ENCODE assay signal across 8 cellular contexts in the genomic region with DNA sequence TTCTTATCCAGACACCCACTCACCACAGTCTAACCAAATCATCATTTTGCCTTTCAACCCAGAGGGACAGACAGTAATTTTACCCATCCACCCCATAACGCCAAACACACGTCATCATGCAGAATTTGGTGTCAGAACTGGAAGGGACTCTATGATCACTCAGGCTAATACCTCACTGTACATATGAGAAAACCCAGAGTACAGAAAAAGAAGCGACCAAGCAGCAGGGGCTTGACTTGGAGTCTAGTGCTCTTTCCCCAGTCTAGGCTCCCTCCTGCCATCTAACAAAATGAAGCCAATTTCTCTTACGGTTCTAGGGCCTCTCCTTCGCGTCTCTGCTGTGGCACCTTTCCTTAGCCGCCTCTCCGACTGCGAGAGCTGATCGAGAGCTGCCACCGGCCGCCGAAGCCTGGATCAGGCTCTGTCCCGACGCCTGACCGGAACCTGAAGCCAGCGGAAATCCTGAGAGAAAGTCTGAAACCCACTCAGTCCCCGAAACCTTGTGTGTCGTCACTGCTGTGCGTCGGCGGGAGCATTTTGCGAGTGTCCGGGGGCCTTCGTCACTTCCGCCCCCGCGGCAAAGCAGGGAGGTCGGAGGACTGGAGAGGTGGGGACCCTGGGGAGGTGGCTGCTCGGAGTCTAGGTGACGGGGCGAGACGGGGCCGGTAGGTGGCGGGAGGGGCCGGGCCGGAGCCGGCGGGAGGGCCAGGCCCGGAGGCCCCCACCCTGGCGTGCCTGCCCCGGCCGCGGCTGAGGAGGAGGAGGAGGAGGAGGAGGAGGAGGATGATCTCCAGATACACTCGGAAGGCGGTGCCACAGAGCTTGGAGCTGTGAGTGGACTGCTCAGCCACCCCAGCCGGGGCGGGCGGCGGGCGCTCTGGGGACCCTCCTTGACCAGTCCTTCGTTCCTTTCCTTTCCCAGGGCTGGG. TPM values are rescaled to one million over a fixed set of nuclear protein-coding genes. Genes with fewer than 3 reads are reported as not detected.
DNase-seq lines count a peak whose midpoint lies in the region; ATAC-seq and TF ChIP-seq lines count a peak whose summit lies in the region.

A gene (minus strand): TSS at position 452 of the 929 bp plus-strand sequence. CDS start 4,071 bp downstream, outside the sequence.
A gene (plus strand): TSS at position 563 of the 929 bp plus-strand sequence. CDS start 221 bp downstream, at position 784.

- ATAC-seq in GM19043 (IDR thresholded peaks at IDR 0.05; ENCODE audit: low read depth, unreplicated experiment), result peak; percentile 91
- ATAC-seq in HG03432 (IDR thresholded peaks at IDR 0.05; ENCODE audit: unreplicated experiment), result peak; percentile 95
- peak; percentile 94 for ATAC-seq in activated CD4-positive, alpha-beta T cell treated with anti-CD3 and anti-CD28 coated beads for 36 hours

- intact Hi-C loops in activated CD4-positive, alpha-beta T cell treated with anti-CD3 and anti-CD28 coated beads for 36 hours (cut with DNase I, micrococcal nuclease), result loop anchor here (1.0 to 10.0 kb wide), 16 partner anchors 9 to 813 kb away; a partner anchor contains a TSS

- H3K4me3 Mint-ChIP-seq in activated CD4-positive, alpha-beta T cell treated with anti-CD3 and anti-CD28 coated beads for 36 hours, result peak within 1 kb of the TSS; percentile 100

- H3K4me1 Mint-ChIP-seq in activated CD4-positive, alpha-beta T cell treated with anti-CD3 and anti-CD28 coated beads for 36 hours, result peaks cover 38% of the 10 kb centered on the region

- no peaks in the 10 kb centered on the region for H3K27me3 ChIP-seq in kidney epithelial cell (ENCODE audit: control insufficient read depth, insufficient read depth, low read length)

- POLR2A ChIA-PET in activated CD4-positive, alpha-beta T cell treated with anti-CD3 and anti-CD28 coated beads for 36 hours (lab: Charles Lee), result interaction anchor here (1.7 to 2.0 kb wide), 2 partner anchors 71 to 79 kb away, joined by 5 to 9 read pairs; a partner anchor contains a TSS

- no peaks in the 10 kb centered on the region for H3K9me3 Mint-ChIP-seq in activated CD4-positive, alpha-beta T cell treated with anti-CD3 and anti-CD28 coated beads for 36 hours (ENCODE audit: low read depth)

- peaks cover 21% of the 10 kb centered on the region for H3K36me3 Mint-ChIP-seq in activated CD4-positive, alpha-beta T cell treated with anti-CD3 and anti-CD28 coated beads for 36 hours (ENCODE audit: low read depth)

- peak; percentile 94 for DNase-seq in Ammon's horn (ENCODE audit: low spot score)
- DNase-seq in NCI-H524 (lab: John Stamatoyannopoulos, UW), result peak; percentile 61 to 69
- peak; percentile 96 for DNase-seq in activated CD4-positive, alpha-beta T cell treated with anti-CD3 and anti-CD28 coated beads for 36 hours
- DNase-seq in choroid plexus epithelial cell (ENCODE audit: low read depth), result peak; percentile 93
- DNase-seq in kidney epithelial cell (ENCODE audit: low read depth), result peak; percentile 80
- peak; percentile 86 to 91 for DNase-seq in stimulated activated CD4-positive, alpha-beta T cell treated with anti-CD3 and anti-CD28 coated beads, Interleukin-15, amount 100 ng/mL, for 48 hours (ENCODE audit: low read depth in 2 of 2)

- H3K27me3 Mint-ChIP-seq in activated CD4-positive, alpha-beta T cell treated with anti-CD3 and anti-CD28 coated beads for 36 hours, result no peaks in the 10 kb centered on the region

- H3K36me3 ChIP-seq in kidney epithelial cell (ENCODE audit: control insufficient read depth, insufficient read depth, low read length), result no peaks in the 10 kb centered on the region

- CTCF ChIA-PET in activated CD4-positive, alpha-beta T cell treated with anti-CD3 and anti-CD28 coated beads for 36 hours (lab: Charles Lee), result interaction anchor here (0.6 to 4.2 kb wide), 7 partner anchors 9 to 72 kb away, joined by 3 to 21 read pairs (median 3); a partner anchor contains a TSS

- peak within 1 kb of the TSS; percentile 100 for H3K27ac Mint-ChIP-seq in activated CD4-positive, alpha-beta T cell treated with anti-CD3 and anti-CD28 coated beads for 36 hours

- TF ChIP-seq CTCF in choroid plexus epithelial cell (conservative IDR thresholded peaks at IDR 0.05; ENCODE audit: low read depth, low read length) (no peak), kidney epithelial cell (IDR thresholded peaks at IDR 0.05; ENCODE audit: insufficient read depth, low read length, poor library complexity, severe bottlenecking) (no peak)

- H3K4me3 ChIP-seq in choroid plexus epithelial cell (ENCODE audit: low read depth, low read length) (peak within 1 kb of the TSS; percentile 78), kidney epithelial cell (ENCODE audit: low read depth, low read length) (peak within 1 kb of the TSS; percentile 95)

RNA-seq across cellular contexts. Expression of the first gene that starts in this region (rescaled TPM):
- total RNA-seq in activated CD4-positive, alpha-beta T cell treated with anti-CD3 and anti-CD28 coated beads for 36 hours, result 10 to 100 TPM; 41.0 to 50.7 TPM
- total RNA-seq in kidney epithelial cell, result 38.4 and 50.7 TPM in 2 replicates

RNA-seq across cellular contexts. Expression of the second gene that starts in this region (rescaled TPM):
- total RNA-seq in activated CD4-positive, alpha-beta T cell treated with anti-CD3 and anti-CD28 coated beads for 36 hours, result 10 to 100 TPM; 16.0 to 18.6 TPM
- 11.4 and 19.0 TPM in 2 replicates for total RNA-seq in kidney epithelial cell

Comparison
In these comparisons a context has a peak if more than half of its experiments do, and no peak if none do; other contexts are left out.
1. Peak in every context shown above with its lines: DNase-seq, ATAC-seq and H3K4me3 ChIP-seq.